1 cellular context compared by ENCODE assay signal in genomic region chr2:234963785-234964615, GRCh38.
TF ChIP-seq lines count a peak whose summit lies in the region.

No MANE protein-coding gene starts in this region.

TF ChIP-seq in HEK293, 187 proteins besides CTCF, POLR2A, EP300 and RAD21 (continued from another document):
- TF ChIP-seq ZNF266 (tag by site-specific recombination; IDR thresholded peaks at IDR 0.05; ENCODE audit: low read depth) (no peak), ZNF561 (tag by site-specific recombination; IDR thresholded peaks at IDR 0.05; ENCODE audit: borderline replicate concordance) (no peak), ZNF600 (tag by site-specific recombination; IDR thresholded peaks at IDR 0.05) (peak; percentile 69), OVOL3 (tag by site-specific recombination; IDR thresholded peaks at IDR 0.05) (no peak), ZNF133 (tag by site-specific recombination; IDR thresholded peaks at IDR 0.05) (no peak), GLI2 (tag by site-specific recombination; IDR thresholded peaks at IDR 0.05; ENCODE audit: borderline replicate concordance, low read depth) (no peak), ZNF558 (tag by site-specific recombination; IDR thresholded peaks at IDR 0.05) (no peak), ZNF629 (tag by site-specific recombination; IDR thresholded peaks at IDR 0.05) (peak; percentile 60; the same call in 1 of the 2 replicates)
